1 cellular context compared by ENCODE assay signal in the genomic region with DNA sequence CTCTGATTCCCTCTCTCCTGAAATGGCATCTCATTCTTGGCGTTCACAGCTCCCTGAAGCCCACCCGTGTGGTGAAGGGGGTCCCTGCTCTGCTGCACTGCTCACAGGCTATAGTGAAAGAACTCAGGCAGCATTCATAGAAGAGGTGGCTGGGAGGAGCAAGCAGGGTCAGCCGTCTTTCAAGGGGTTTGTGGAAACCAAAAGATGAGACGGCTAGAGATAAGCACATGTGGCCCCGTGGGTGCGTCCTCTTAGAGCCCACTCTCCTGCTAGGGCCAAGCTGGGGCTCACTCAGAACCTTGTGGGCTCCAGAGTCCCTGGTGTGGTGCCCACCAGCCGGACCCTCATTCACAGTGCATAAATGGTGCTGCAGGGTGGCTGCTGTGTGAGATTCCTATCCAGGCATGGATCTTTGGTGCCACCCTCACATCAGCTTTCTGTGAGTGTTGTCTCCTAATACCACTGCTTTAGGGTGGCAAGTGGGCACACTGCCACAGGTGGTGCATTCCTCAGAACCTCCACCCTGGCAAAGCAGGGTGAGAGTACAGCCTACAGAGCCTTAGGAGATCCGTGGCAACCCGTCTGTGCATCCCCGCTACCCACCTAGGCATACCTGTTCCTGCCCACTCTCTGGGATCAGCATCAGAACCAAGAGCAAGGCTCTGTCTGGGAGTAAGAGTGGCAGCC.
A peak's percentile ranks its signal among the peaks of the same experiment; 100 is the strongest.
TF ChIP-seq lines count a peak whose summit lies in the region.

No MANE protein-coding gene starts in this region.

TF ChIP-seq in K562, 482 proteins besides CTCF, POLR2A, EP300 and RAD21 (continues in another document):
- TF ChIP-seq, protein P1, sequence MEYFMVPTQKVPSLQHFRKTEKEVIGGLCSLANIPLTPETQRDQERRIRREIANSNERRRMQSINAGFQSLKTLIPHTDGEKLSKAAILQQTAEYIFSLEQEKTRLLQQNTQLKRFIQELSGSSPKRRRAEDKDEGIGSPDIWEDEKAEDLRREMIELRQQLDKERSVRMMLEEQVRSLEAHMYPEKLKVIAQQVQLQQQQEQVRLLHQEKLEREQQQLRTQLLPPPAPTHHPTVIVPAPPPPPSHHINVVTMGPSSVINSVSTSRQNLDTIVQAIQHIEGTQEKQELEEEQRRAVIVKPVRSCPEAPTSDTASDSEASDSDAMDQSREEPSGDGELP (CRISPR knock-in tag; IDR thresholded peaks at IDR 0.05; ENCODE audit: borderline replicate concordance) = 0 out of 2 replicates have a peak, but pooled peaks have one; percentile 26
- no peak for TF ChIP-seq ZNF408 (CRISPR knock-in tag; IDR thresholded peaks at IDR 0.05; ENCODE audit: low read depth)
- no peak for TF ChIP-seq ZNF778 (CRISPR knock-in tag; IDR thresholded peaks at IDR 0.05)
- TF ChIP-seq TCF3 (CRISPR knock-in tag; IDR thresholded peaks at IDR 0.05) = peak; percentile 24
- no peak for TF ChIP-seq ZKSCAN1 (IDR thresholded peaks at IDR 0.05; ENCODE audit: low read depth, low read length)
- TF ChIP-seq CBFA2T3 (IDR thresholded peaks at IDR 0.05) = peak; percentile 41
- TF ChIP-seq KDM1A (IDR thresholded peaks at IDR 0.05) = no peak
- TF ChIP-seq ZNF79 (CRISPR knock-in tag; IDR thresholded peaks at IDR 0.05; ENCODE audit: low read depth) = no peak
- TF ChIP-seq ASH1L (IDR thresholded peaks at IDR 0.05; ENCODE audit: borderline replicate concordance, low read depth, partially characterized antibody) = no peak
- no peak for TF ChIP-seq ZFP1 (CRISPR knock-in tag; IDR thresholded peaks at IDR 0.05)
- TF ChIP-seq ZNF41 (CRISPR knock-in tag; conservative IDR thresholded peaks at IDR 0.05) = no peak
- no peak for TF ChIP-seq NR2C2 (CRISPR knock-in tag; IDR thresholded peaks at IDR 0.05)
- TF ChIP-seq NR2C2 (tag; IDR thresholded peaks at IDR 0.05) = 0 out of 2 replicates have a peak, but pooled peaks have one; percentile 12
- 0 out of 2 replicates have a peak, but pooled peaks have one; percentile 23 for TF ChIP-seq CTBP1 (IDR thresholded peaks at IDR 0.05; ENCODE audit: borderline replicate concordance)
- TF ChIP-seq, protein P2, sequence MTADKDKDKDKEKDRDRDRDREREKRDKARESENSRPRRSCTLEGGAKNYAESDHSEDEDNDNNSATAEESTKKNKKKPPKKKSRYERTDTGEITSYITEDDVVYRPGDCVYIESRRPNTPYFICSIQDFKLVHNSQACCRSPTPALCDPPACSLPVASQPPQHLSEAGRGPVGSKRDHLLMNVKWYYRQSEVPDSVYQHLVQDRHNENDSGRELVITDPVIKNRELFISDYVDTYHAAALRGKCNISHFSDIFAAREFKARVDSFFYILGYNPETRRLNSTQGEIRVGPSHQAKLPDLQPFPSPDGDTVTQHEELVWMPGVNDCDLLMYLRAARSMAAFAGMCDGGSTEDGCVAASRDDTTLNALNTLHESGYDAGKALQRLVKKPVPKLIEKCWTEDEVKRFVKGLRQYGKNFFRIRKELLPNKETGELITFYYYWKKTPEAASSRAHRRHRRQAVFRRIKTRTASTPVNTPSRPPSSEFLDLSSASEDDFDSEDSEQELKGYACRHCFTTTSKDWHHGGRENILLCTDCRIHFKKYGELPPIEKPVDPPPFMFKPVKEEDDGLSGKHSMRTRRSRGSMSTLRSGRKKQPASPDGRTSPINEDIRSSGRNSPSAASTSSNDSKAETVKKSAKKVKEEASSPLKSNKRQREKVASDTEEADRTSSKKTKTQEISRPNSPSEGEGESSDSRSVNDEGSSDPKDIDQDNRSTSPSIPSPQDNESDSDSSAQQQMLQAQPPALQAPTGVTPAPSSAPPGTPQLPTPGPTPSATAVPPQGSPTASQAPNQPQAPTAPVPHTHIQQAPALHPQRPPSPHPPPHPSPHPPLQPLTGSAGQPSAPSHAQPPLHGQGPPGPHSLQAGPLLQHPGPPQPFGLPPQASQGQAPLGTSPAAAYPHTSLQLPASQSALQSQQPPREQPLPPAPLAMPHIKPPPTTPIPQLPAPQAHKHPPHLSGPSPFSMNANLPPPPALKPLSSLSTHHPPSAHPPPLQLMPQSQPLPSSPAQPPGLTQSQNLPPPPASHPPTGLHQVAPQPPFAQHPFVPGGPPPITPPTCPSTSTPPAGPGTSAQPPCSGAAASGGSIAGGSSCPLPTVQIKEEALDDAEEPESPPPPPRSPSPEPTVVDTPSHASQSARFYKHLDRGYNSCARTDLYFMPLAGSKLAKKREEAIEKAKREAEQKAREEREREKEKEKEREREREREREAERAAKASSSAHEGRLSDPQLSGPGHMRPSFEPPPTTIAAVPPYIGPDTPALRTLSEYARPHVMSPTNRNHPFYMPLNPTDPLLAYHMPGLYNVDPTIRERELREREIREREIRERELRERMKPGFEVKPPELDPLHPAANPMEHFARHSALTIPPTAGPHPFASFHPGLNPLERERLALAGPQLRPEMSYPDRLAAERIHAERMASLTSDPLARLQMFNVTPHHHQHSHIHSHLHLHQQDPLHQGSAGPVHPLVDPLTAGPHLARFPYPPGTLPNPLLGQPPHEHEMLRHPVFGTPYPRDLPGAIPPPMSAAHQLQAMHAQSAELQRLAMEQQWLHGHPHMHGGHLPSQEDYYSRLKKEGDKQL (CRISPR knock-in tag; IDR thresholded peaks at IDR 0.05; ENCODE audit: borderline replicate concordance) = no peak
- TF ChIP-seq, protein P3, sequence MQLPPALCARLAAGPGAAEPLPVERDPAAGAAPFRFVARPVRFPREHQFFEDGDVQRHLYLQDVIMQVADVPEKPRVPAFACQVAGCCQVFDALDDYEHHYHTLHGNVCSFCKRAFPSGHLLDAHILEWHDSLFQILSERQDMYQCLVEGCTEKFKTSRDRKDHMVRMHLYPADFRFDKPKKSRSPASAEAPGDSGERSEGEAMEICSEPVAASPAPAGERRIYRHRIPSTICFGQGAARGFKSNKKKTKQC (CRISPR knock-in tag; IDR thresholded peaks at IDR 0.05) = no peak
- peak; percentile 21 for TF ChIP-seq MEIS2 (IDR thresholded peaks at IDR 0.05; ENCODE audit: partially characterized antibody)
- TF ChIP-seq, protein P4, sequence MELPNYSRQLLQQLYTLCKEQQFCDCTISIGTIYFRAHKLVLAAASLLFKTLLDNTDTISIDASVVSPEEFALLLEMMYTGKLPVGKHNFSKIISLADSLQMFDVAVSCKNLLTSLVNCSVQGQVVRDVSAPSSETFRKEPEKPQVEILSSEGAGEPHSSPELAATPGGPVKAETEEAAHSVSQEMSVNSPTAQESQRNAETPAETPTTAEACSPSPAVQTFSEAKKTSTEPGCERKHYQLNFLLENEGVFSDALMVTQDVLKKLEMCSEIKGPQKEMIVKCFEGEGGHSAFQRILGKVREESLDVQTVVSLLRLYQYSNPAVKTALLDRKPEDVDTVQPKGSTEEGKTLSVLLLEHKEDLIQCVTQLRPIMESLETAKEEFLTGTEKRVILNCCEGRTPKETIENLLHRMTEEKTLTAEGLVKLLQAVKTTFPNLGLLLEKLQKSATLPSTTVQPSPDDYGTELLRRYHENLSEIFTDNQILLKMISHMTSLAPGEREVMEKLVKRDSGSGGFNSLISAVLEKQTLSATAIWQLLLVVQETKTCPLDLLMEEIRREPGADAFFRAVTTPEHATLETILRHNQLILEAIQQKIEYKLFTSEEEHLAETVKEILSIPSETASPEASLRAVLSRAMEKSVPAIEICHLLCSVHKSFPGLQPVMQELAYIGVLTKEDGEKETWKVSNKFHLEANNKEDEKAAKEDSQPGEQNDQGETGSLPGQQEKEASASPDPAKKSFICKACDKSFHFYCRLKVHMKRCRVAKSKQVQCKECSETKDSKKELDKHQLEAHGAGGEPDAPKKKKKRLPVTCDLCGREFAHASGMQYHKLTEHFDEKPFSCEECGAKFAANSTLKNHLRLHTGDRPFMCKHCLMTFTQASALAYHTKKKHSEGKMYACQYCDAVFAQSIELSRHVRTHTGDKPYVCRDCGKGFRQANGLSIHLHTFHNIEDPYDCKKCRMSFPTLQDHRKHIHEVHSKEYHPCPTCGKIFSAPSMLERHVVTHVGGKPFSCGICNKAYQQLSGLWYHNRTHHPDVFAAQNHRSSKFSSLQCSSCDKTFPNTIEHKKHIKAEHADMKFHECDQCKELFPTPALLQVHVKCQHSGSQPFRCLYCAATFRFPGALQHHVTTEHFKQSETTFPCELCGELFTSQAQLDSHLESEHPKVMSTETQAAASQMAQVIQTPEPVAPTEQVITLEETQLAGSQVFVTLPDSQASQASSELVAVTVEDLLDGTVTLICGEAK (IDR thresholded peaks at IDR 0.05) = no peak
- TF ChIP-seq, protein P4 (CRISPR knock-in tag; IDR thresholded peaks at IDR 0.05) = no peak
- TF ChIP-seq CEBPB (tag; IDR thresholded peaks at IDR 0.05) = no peak
- TF ChIP-seq, protein P5, sequence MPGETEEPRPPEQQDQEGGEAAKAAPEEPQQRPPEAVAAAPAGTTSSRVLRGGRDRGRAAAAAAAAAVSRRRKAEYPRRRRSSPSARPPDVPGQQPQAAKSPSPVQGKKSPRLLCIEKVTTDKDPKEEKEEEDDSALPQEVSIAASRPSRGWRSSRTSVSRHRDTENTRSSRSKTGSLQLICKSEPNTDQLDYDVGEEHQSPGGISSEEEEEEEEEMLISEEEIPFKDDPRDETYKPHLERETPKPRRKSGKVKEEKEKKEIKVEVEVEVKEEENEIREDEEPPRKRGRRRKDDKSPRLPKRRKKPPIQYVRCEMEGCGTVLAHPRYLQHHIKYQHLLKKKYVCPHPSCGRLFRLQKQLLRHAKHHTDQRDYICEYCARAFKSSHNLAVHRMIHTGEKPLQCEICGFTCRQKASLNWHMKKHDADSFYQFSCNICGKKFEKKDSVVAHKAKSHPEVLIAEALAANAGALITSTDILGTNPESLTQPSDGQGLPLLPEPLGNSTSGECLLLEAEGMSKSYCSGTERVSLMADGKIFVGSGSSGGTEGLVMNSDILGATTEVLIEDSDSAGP (CRISPR knock-in tag; IDR thresholded peaks at IDR 0.05) = no peak
- TF ChIP-seq, protein P6, sequence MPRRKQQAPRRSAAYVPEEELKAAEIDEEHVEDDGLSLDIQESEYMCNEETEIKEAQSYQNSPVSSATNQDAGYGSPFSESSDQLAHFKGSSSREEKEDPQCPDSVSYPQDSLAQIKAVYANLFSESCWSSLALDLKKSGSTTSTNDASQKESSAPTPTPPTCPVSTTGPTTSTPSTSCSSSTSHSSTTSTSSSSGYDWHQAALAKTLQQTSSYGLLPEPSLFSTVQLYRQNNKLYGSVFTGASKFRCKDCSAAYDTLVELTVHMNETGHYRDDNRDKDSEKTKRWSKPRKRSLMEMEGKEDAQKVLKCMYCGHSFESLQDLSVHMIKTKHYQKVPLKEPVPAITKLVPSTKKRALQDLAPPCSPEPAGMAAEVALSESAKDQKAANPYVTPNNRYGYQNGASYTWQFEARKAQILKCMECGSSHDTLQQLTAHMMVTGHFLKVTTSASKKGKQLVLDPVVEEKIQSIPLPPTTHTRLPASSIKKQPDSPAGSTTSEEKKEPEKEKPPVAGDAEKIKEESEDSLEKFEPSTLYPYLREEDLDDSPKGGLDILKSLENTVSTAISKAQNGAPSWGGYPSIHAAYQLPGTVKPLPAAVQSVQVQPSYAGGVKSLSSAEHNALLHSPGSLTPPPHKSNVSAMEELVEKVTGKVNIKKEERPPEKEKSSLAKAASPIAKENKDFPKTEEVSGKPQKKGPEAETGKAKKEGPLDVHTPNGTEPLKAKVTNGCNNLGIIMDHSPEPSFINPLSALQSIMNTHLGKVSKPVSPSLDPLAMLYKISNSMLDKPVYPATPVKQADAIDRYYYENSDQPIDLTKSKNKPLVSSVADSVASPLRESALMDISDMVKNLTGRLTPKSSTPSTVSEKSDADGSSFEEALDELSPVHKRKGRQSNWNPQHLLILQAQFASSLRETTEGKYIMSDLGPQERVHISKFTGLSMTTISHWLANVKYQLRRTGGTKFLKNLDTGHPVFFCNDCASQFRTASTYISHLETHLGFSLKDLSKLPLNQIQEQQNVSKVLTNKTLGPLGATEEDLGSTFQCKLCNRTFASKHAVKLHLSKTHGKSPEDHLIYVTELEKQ (CRISPR knock-in tag; IDR thresholded peaks at IDR 0.05) = no peak
- TF ChIP-seq, protein P7, sequence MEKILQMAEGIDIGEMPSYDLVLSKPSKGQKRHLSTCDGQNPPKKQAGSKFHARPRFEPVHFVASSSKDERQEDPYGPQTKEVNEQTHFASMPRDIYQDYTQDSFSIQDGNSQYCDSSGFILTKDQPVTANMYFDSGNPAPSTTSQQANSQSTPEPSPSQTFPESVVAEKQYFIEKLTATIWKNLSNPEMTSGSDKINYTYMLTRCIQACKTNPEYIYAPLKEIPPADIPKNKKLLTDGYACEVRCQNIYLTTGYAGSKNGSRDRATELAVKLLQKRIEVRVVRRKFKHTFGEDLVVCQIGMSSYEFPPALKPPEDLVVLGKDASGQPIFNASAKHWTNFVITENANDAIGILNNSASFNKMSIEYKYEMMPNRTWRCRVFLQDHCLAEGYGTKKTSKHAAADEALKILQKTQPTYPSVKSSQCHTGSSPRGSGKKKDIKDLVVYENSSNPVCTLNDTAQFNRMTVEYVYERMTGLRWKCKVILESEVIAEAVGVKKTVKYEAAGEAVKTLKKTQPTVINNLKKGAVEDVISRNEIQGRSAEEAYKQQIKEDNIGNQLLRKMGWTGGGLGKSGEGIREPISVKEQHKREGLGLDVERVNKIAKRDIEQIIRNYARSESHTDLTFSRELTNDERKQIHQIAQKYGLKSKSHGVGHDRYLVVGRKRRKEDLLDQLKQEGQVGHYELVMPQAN (IDR thresholded peaks at IDR 0.05; ENCODE audit: borderline replicate concordance) = no peak
- no peak for TF ChIP-seq PTTG1 (tag; IDR thresholded peaks at IDR 0.05; ENCODE audit: low read depth)
- no peak for TF ChIP-seq BCOR (IDR thresholded peaks at IDR 0.05)
- TF ChIP-seq HNRNPLL (IDR thresholded peaks at IDR 0.05; ENCODE audit: low read depth, low read length, poor library complexity, severe bottlenecking) = no peak
- no peak for TF ChIP-seq NUFIP1 (IDR thresholded peaks at IDR 0.05; ENCODE audit: partially characterized antibody)
- peak; percentile 49; the same call in 1 of the 2 replicates for TF ChIP-seq ARID1B (IDR thresholded peaks at IDR 0.05)
- no peak for TF ChIP-seq HNRNPUL1 (IDR thresholded peaks at IDR 0.05; ENCODE audit: low read length)
- TF ChIP-seq ZNF431 (CRISPR knock-in tag; IDR thresholded peaks at IDR 0.05) = no peak
- no peak for TF ChIP-seq EZH2 (IDR thresholded peaks at IDR 0.05; ENCODE audit: borderline replicate concordance, low read depth, low read length)
